In genomic region chr9:136438909-136439549, GRCh38 we compare ENCODE assay signal across 8 cellular contexts. TPM values are rescaled to one million over a fixed set of nuclear protein-coding genes. Genes with fewer than 3 reads are reported as not detected.
DNase-seq lines count a peak whose midpoint lies in the region; ATAC-seq and TF ChIP-seq lines count a peak whose summit lies in the region.

No MANE protein-coding gene starts in this region.

- TF ChIP-seq CTCF in left ventricle myocardium inferior (IDR thresholded peaks at IDR 0.05; ENCODE audit: borderline replicate concordance), result no peak

- H3K4me1 ChIP-seq in left ventricle myocardium inferior, result peaks cover 50% of the 10 kb centered on the region

- peaks cover 24% of the 10 kb centered on the region for H3K4me1 Mint-ChIP-seq in activated naive CD4-positive, alpha-beta T cell treated with anti-CD3 and anti-CD28 coated beads, Interleukin-2, amount 10 ng/mL, durations not matched to agents 7 days and 5 days

- peak overlapping the region; percentile 98 for H3K4me3 ChIP-seq in left ventricle myocardium inferior
- peak overlapping the region; percentile 73 for H3K4me3 ChIP-seq in skeletal muscle cell (ENCODE audit: low read depth, low read length)

- no peaks in the 10 kb centered on the region for H3K9me3 ChIP-seq in left ventricle myocardium inferior (replicated peaks)

- peak; percentile 12 for DNase-seq in NCI-H146 (lab: John Stamatoyannopoulos, UW)
- DNase-seq in NCI-H146 treated with DMSO at 0.1 percent for 48 hours (lab: John Stamatoyannopoulos, UW; ENCODE audit: unreplicated experiment), result no peak
- peak; percentile 64 for DNase-seq in RKO (ENCODE audit: low spot score)
- DNase-seq in activated naive CD4-positive, alpha-beta T cell treated with anti-CD3 and anti-CD28 coated beads, Interleukin-2, amount 10 ng/mL, durations not matched to agents 7 days and 5 days, result peak; percentile 75
- DNase-seq in left ventricle myocardium inferior, result no peak
- DNase-seq in skeletal muscle cell (ENCODE audit: low read depth), result no peak
- DNase-seq in H4 (ENCODE audit: low spot score), result no peak

- H3K27me3 ChIP-seq in left ventricle myocardium inferior (ENCODE audit: low read depth), result no peaks in the 10 kb centered on the region

- CTCF ChIA-PET in activated naive CD4-positive, alpha-beta T cell treated with anti-CD3 and anti-CD28 coated beads, Interleukin-2, amount 10 ng/mL, durations not matched to agents 7 days and 5 days (lab: Charles Lee), result no interaction called here

- H3K36me3 Mint-ChIP-seq in activated naive CD4-positive, alpha-beta T cell treated with anti-CD3 and anti-CD28 coated beads, Interleukin-2, amount 10 ng/mL, durations not matched to agents 7 days and 5 days, result peaks cover 32% of the 10 kb centered on the region

- H3K27ac Mint-ChIP-seq in activated naive CD4-positive, alpha-beta T cell treated with anti-CD3 and anti-CD28 coated beads, Interleukin-2, amount 10 ng/mL, durations not matched to agents 7 days and 5 days, result peak overlapping the region; percentile 83

- H3K27me3 Mint-ChIP-seq in activated naive CD4-positive, alpha-beta T cell treated with anti-CD3 and anti-CD28 coated beads, Interleukin-2, amount 10 ng/mL, durations not matched to agents 7 days and 5 days, result no peaks in the 10 kb centered on the region

- peak overlapping the region; percentile 87 for H3K4me3 Mint-ChIP-seq in activated naive CD4-positive, alpha-beta T cell treated with anti-CD3 and anti-CD28 coated beads, Interleukin-2, amount 10 ng/mL, durations not matched to agents 7 days and 5 days

- intact Hi-C loops in left ventricle myocardium inferior (cut with micrococcal nuclease), result no loop called here

- H3K27ac ChIP-seq in left ventricle myocardium inferior (replicated peaks), result peak overlapping the region; percentile 91

- ATAC-seq in HG02852 (IDR thresholded peaks at IDR 0.05; ENCODE audit: unreplicated experiment), result peak; percentile 48

- H3K36me3 ChIP-seq in left ventricle myocardium inferior, result peaks cover 43% of the 10 kb centered on the region

- no peaks in the 10 kb centered on the region for H3K9me3 Mint-ChIP-seq in activated naive CD4-positive, alpha-beta T cell treated with anti-CD3 and anti-CD28 coated beads, Interleukin-2, amount 10 ng/mL, durations not matched to agents 7 days and 5 days

RNA-seq across cellular contexts. Expression of gene INPP5E, which starts 0.6 kb away (rescaled TPM):
- 10.6 TPM for total RNA-seq in left ventricle myocardium inferior
- 2.4 and 3.9 TPM in 2 replicates for total RNA-seq in H4 (2014; rRNA removed; shearing (Covaris generic))

RNA-seq across cellular contexts. Expression of gene PMPCA, which starts 28.6 kb away (rescaled TPM):
- total RNA-seq in left ventricle myocardium inferior, result 80.9 TPM
- 44.4 and 64.2 TPM in 2 replicates for total RNA-seq in H4 (2014; rRNA removed; shearing (Covaris generic))

RNA-seq across cellular contexts. Expression of gene ENTR1, which starts 28.6 kb away (rescaled TPM):
- total RNA-seq in left ventricle myocardium inferior, result 20.1 TPM
- 36.5 and 51.3 TPM in 2 replicates for total RNA-seq in H4 (2014; rRNA removed; shearing (Covaris generic))

RNA-seq across cellular contexts. Expression of gene SNAPC4, which starts 39.1 kb away (rescaled TPM):
- 5.2 TPM for total RNA-seq in left ventricle myocardium inferior
- total RNA-seq in H4 (2014; rRNA removed; shearing (Covaris generic)), result 2.8 and 5.6 TPM in 2 replicates

RNA-seq across cellular contexts. Expression of gene SEC16A, which starts 43.8 kb away (rescaled TPM):
- total RNA-seq in left ventricle myocardium inferior, result 23.4 TPM
- total RNA-seq in H4 (2014; rRNA removed; shearing (Covaris generic)), result 18.7 and 19.0 TPM in 2 replicates

Comparison
In these comparisons a context has a peak if more than half of its experiments do, and no peak if none do; other contexts are left out.
1. DNase-seq: peak in NCI-H146 (single experiment), RKO (single experiment) and activated naive CD4-positive, alpha-beta T cell treated with anti-CD3 and anti-CD28 coated beads, Interleukin-2, amount 10 ng/mL, durations not matched to agents 7 days and 5 days (single experiment); none in NCI-H146 treated with DMSO at 0.1 percent for 48 hours (single experiment), left ventricle myocardium inferior (single experiment), skeletal muscle cell (single experiment) and H4 (single experiment).